33 cellular contexts compared by ENCODE assay signal in the genomic region with DNA sequence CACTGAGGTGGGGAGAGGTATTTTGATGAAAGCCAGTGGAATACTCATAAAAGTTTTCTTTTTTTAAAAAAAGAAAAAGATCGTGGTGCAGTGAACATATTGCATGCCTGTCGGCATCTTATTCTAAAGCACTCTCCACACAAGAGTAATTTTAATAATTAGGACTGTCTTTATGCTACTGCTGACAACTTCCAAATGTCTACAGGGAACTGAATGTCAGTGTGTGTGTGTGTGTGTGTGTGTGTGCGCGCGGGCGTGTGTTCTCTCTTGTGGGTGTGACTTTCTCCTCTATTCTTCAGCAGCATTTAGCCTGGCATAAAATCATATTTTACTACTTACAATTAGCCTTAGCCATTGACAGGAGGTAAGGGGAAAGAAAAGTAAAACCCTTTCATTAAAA.
"Had no signal": no experiment of that assay in that cellular context is flagged by ENCODE, and none has a peak within 500 bp of the region (broad histone marks: within the 10 kb centered on the region; RNA-seq: fewer than 3 reads in every experiment).

No MANE protein-coding gene starts in this region.

- H3K9me3 ChIP-seq: MG63 had no signal

- H3K9ac ChIP-seq: KMS-11 had no signal

- H3K27ac ChIP-seq: KMS-11 had no signal

- H3K4me2 ChIP-seq: KMS-11 had no signal

- H3K4me3 ChIP-seq: MG63 had no signal

- H3K27me3 ChIP-seq: MG63 had no signal

- DNase-seq: Karpas-422, Kasumi-1, KG1, MG63, MM.1S, MV-4-11, NCI-H1048, NCI-H1092, NCI-H1092 treated with DMSO at 0.1 percent for 48 hours, NCI-H1105, NCI-H1105 treated with DMSO at 0.1 percent for 48 hours, NCI-H1417, NCI-H1417 treated with DMSO at 0.1 percent for 48 hours, NCI-H1436, NCI-H1436 treated with DMSO at 0.1 percent for 48 hours, NCI-H146, NCI-H1694, NCI-H1694 treated with DMSO at 0.1 percent for 48 hours, NCI-H187, NCI-H187 treated with DMSO at 0.1 percent for 48 hours, NCI-H1930, NCI-H2029, NCI-H2029 treated with DMSO at 0.1 percent for 48 hours, NCI-H2081, NCI-H2081 treated with DMSO at 0.1 percent for 48 hours, NCI-H2107, NCI-H2171, NCI-H2227 treated with DMSO at 0.1 percent for 48 hours, NCI-H226, NCI-H345, NCI-H446, NCI-H446 treated with DMSO at 0.1 percent for 48 hours had no signal

- H3K36me3 ChIP-seq: MG63 had no signal
